ENCODE assay signal across 22 cellular contexts in the genomic region with DNA sequence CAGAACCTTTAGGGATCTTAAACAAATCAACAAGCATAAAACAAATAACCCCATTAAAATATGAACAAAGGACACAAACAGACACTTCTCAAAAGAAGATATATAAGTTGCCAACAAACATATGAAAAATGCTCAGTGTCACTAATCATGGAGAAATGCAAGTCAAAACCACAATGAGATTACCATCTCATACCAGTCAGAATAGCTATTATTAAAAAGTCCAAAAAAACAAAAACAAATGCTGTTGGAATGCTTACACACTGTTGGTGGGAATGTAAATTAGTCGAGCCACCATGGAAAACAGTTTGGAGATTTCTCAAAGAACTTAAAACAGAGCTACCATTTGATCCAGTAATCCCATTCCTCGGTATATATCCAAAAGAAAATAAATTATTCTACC.
"Had no signal": no experiment of that assay in that cellular context is flagged by ENCODE, and none has a peak within 500 bp of the region (broad histone marks: within the 10 kb centered on the region; RNA-seq: fewer than 3 reads in every experiment).

No MANE protein-coding gene starts in this region.

- H3K27ac ChIP-seq: adrenal gland, ascending aorta, brain microvascular endothelial cell, right atrium auricular region, spleen, thoracic aorta, uterus, VCaP had no signal

- H3K27me3 Mint-ChIP-seq: activated naive CD8-positive, alpha-beta T cell; natural killer cell treated with Interleukin-12 subunit alpha and Interleukin-12 subunit beta and Interleukin-15 and Interleukin-18, amount 100 ng/mL, for 72 hours; stimulated activated naive CD8-positive, alpha-beta T cell treated with anti-CD3 and anti-CD28 coated beads, Interleukin-15, Interleukin-2, amounts not matched to agents 100 ng/mL and 50 ng/mL, for 24 hours had no signal

- DNase-seq: activated CD4-positive, alpha-beta T cell treated with anti-CD3 and anti-CD28 coated beads for 4 hours; activated CD4-positive, alpha-beta T cell treated with anti-CD3 and anti-CD28 coated beads, Interleukin-2, amount 50 U/mL, for 48 hours; activated CD8-positive, alpha-beta memory T cell treated with anti-CD3 and anti-CD28 coated beads for 24 hours; activated effector memory CD4-positive, alpha-beta T cell treated with Interleukin-2 at 50 U/mL for 16 hours; activated naive CD4-positive, alpha-beta T cell treated with Interleukin-2 at 50 U/mL for 16 hours; adrenal gland; brain microvascular endothelial cell; cortex of kidney; islet precursor cell; left ventricle myocardium superior; mucosa of descending colon; spleen; T-helper 9 cell; uterus had no signal

- H3K4me3 ChIP-seq: adrenal gland, ascending aorta, mucosa of descending colon, right atrium auricular region, spleen, thoracic aorta, uterus had no signal

- H3K4me1 ChIP-seq: adrenal gland, ascending aorta, spleen, uterus had no signal

- H3K4me3 Mint-ChIP-seq: activated naive CD8-positive, alpha-beta T cell; natural killer cell treated with Interleukin-12 subunit alpha and Interleukin-12 subunit beta and Interleukin-15 and Interleukin-18, amount 100 ng/mL, for 72 hours; stimulated activated naive CD8-positive, alpha-beta T cell treated with anti-CD3 and anti-CD28 coated beads, Interleukin-15, Interleukin-2, amounts not matched to agents 100 ng/mL and 50 ng/mL, for 24 hours had no signal

- H3K27me3 ChIP-seq: adrenal gland, ascending aorta, brain microvascular endothelial cell, right atrium auricular region, spleen, uterus had no signal

- H3K36me3 Mint-ChIP-seq: activated naive CD8-positive, alpha-beta T cell; natural killer cell treated with Interleukin-12 subunit alpha and Interleukin-12 subunit beta and Interleukin-15 and Interleukin-18, amount 100 ng/mL, for 72 hours had no signal

- ATAC-seq: esophagus mucosa; left ventricle myocardium superior; mucosa of descending colon; natural killer cell treated with Interleukin-12 subunit alpha and Interleukin-12 subunit beta and Interleukin-15 and Interleukin-18, amount 100 ng/mL, for 72 hours had no signal

- H3K27ac Mint-ChIP-seq: activated naive CD8-positive, alpha-beta T cell; natural killer cell treated with Interleukin-12 subunit alpha and Interleukin-12 subunit beta and Interleukin-15 and Interleukin-18, amount 100 ng/mL, for 72 hours; stimulated activated naive CD8-positive, alpha-beta T cell treated with anti-CD3 and anti-CD28 coated beads, Interleukin-15, Interleukin-2, amounts not matched to agents 100 ng/mL and 50 ng/mL, for 24 hours had no signal

- H3K9me3 ChIP-seq: adrenal gland, ascending aorta, thoracic aorta, uterus had no signal

- H3K36me3 ChIP-seq: adrenal gland, ascending aorta, brain microvascular endothelial cell, right atrium auricular region, spleen, thoracic aorta, uterus had no signal
